ENCODE assay signal across 7 cellular contexts in genomic region chr6:88958842-88959241, GRCh38.
"Had no signal": no experiment of that assay in that cellular context is flagged by ENCODE, and none has a peak within 500 bp of the region (broad histone marks: within the 10 kb centered on the region; RNA-seq: fewer than 3 reads in every experiment).

No MANE protein-coding gene starts in this region.

- DNase-seq: GDM1, GF-D8 had no signal

- FAIRE-seq: G401.6, GM12891, GM12892, GM18507, GM19239 had no signal
